Comparison of ENCODE assay signal across 37 cellular contexts in the genomic region with DNA sequence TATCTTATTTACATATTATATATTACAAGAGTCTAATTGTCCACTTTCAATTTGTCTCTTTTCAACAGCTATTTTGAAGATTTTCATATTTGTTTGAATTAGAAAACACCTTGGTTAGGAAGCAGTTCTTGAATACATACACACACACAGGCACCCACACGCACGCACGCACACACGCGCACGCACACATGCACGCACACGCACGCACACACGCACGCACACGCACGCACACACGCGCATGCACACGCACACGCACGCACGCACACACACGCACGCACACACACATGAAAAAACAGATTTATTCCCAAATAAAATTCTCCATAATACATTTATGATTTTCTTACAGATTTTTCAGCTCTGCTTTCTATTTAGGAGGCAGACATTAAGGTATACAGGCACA.
"Had no signal": no experiment of that assay in that cellular context is flagged by ENCODE, and none has a peak within 500 bp of the region (broad histone marks: within the 10 kb centered on the region; RNA-seq: fewer than 3 reads in every experiment).

No MANE protein-coding gene starts in this region.

- H3K27me3 Mint-ChIP-seq: activated CD4-positive, alpha-beta memory T cell treated with anti-CD3 and anti-CD28 coated beads, Interleukin-2, amount 10 ng/mL, durations not matched to agents 7 days and 5 days; activated T-helper 17 cell treated with anti-CD3 and anti-CD28 coated beads, Interleukin-2, amount 50 U/mL, for 72 hours had no signal

- H3K27ac ChIP-seq: adrenal gland, body of pancreas, brain microvascular endothelial cell, breast epithelium, WERI-Rb-1 had no signal

- DNase-seq: activated CD4-positive, alpha-beta memory T cell treated with anti-CD3 and anti-CD28 coated beads, Interleukin-2, amount 10 ng/mL, durations not matched to agents 7 days and 5 days; activated CD4-positive, alpha-beta T cell treated with anti-CD3 and anti-CD28 coated beads for 1 hour; activated CD4-positive, alpha-beta T cell treated with anti-CD3 and anti-CD28 coated beads for 36 hours; activated CD4-positive, alpha-beta T cell treated with anti-CD3 and anti-CD28 coated beads for 48 hours; activated CD4-positive, alpha-beta T cell treated with anti-CD3 and anti-CD28 coated beads, Interleukin-2, amount 10 ng/mL, durations not matched to agents 7 days and 5 days; activated CD4-positive, alpha-beta T cell treated with anti-CD3 and anti-CD28 coated beads, Interleukin-2, amount 50 U/mL, for 48 hours; activated CD4-positive, CD25-positive, alpha-beta regulatory T cell; activated CD8-positive, alpha-beta memory T cell treated with anti-CD3 and anti-CD28 coated beads, Interleukin-2, amount 50 U/mL, for 4 hours; activated CD8-positive, alpha-beta T cell treated with anti-CD3 and anti-CD28 coated beads, Interleukin-2, amount 10 ng/mL, durations not matched to agents 7 days and 5 days; activated effector memory CD4-positive, alpha-beta T cell treated with anti-CD3 and anti-CD28 coated beads, Interleukin-2, amount 50 U/mL, for 16 hours; activated gamma-delta T cell treated with Interleukin-2 at 50 U/mL for 16 hours; activated naive CD4-positive, alpha-beta T cell; activated naive CD4-positive, alpha-beta T cell treated with anti-CD3 and anti-CD28 coated beads for 36 hours; activated naive CD4-positive, alpha-beta T cell treated with anti-CD3 and anti-CD28 coated beads, Interleukin-2, amount 50 U/mL, for 16 hours; activated naive CD8-positive, alpha-beta T cell treated with anti-CD3 and anti-CD28 coated beads for 36 hours; activated T-cell treated with anti-CD3 and anti-CD28 coated beads for 4 hours; activated T-cell treated with anti-CD3 and anti-CD28 coated beads, Interleukin-2, amount 50 U/mL, for 1 hour; activated T-cell treated with anti-CD3 and anti-CD28 coated beads, Interleukin-2, amount 50 U/mL, for 4 hours; activated T-cell treated with anti-CD3 and anti-CD28 coated beads, Interleukin-2, amount 50 U/mL, for 72 hours; adrenal gland; amniotic stem cell; aorta; body of pancreas; brain microvascular endothelial cell; central memory CD4-positive, alpha-beta T cell; T-helper 1 cell; T-helper 2 cell; T-helper 9 cell; WERI-Rb-1 had no signal

- H3K4me3 Mint-ChIP-seq: activated CD4-positive, alpha-beta memory T cell treated with anti-CD3 and anti-CD28 coated beads, Interleukin-2, amount 10 ng/mL, durations not matched to agents 7 days and 5 days; activated CD4-positive, alpha-beta T cell treated with anti-CD3 and anti-CD28 coated beads for 36 hours; activated CD4-positive, alpha-beta T cell treated with anti-CD3 and anti-CD28 coated beads, Interleukin-2, amount 10 ng/mL, durations not matched to agents 7 days and 5 days; activated CD8-positive, alpha-beta T cell treated with anti-CD3 and anti-CD28 coated beads, Interleukin-2, amount 10 ng/mL, durations not matched to agents 7 days and 5 days; activated naive CD4-positive, alpha-beta T cell treated with anti-CD3 and anti-CD28 coated beads for 36 hours; activated naive CD8-positive, alpha-beta T cell treated with anti-CD3 and anti-CD28 coated beads for 36 hours; activated T-cell treated with anti-CD3 and anti-CD28 coated beads, Interleukin-2, amount 50 U/mL, for 4 hours; activated T-cell treated with anti-CD3 and anti-CD28 coated beads, Interleukin-2, amount 50 U/mL, for 72 hours; activated T-helper 1 cell treated with anti-CD3 and anti-CD28 coated beads, Interleukin-12 subunit alpha, Interleukin-12 subunit beta, Interleukin-2, Interleukin-4 antibody, amounts not matched to agents 30 ng/mL and 10 ng/mL and 1 ng/mL, durations not matched to agents 14 hours and 24 hours and 36 hours; activated T-helper 17 cell treated with anti-CD3 and anti-CD28 coated beads, Interleukin-2, amount 50 U/mL, for 72 hours; T-helper 1 cell treated with Interleukin-12 subunit alpha and Interleukin-12 subunit beta and Interleukin-4 antibody, amounts not matched to agents 30 μg/mL and 1 μg/mL, for 36 hours; T-helper 2 cell treated with Interferon-gamma antibody and Interleukin-4, amounts not matched to agents 5 μg/mL and 100 μg/mL, for 36 hours; WTC11 had no signal

- H3K36me3 ChIP-seq: adrenal gland, brain microvascular endothelial cell, breast epithelium, WERI-Rb-1 had no signal

- H3K4me1 Mint-ChIP-seq: activated CD4-positive, alpha-beta memory T cell treated with anti-CD3 and anti-CD28 coated beads, Interleukin-2, amount 10 ng/mL, durations not matched to agents 7 days and 5 days; activated CD4-positive, alpha-beta T cell treated with anti-CD3 and anti-CD28 coated beads for 36 hours; activated CD4-positive, alpha-beta T cell treated with anti-CD3 and anti-CD28 coated beads, Interleukin-2, amount 10 ng/mL, durations not matched to agents 7 days and 5 days; activated naive CD8-positive, alpha-beta T cell treated with anti-CD3 and anti-CD28 coated beads for 36 hours; activated T-helper 17 cell treated with anti-CD3 and anti-CD28 coated beads, Interleukin-2, amount 50 U/mL, for 72 hours had no signal

- H3K4me3 ChIP-seq: adrenal gland, body of pancreas, breast epithelium had no signal

- H3K36me3 Mint-ChIP-seq: activated naive CD4-positive, alpha-beta T cell treated with anti-CD3 and anti-CD28 coated beads, Interleukin-2, amount 50 U/mL, for 72 hours; activated naive CD8-positive, alpha-beta T cell treated with anti-CD3 and anti-CD28 coated beads for 36 hours; WTC11 had no signal

- H3K9me3 ChIP-seq: adrenal gland, body of pancreas, breast epithelium had no signal

- H3K4me1 ChIP-seq: adrenal gland, body of pancreas, breast epithelium had no signal

- H3K27me3 ChIP-seq: adrenal gland, body of pancreas, brain microvascular endothelial cell, breast epithelium had no signal

- H3K27ac Mint-ChIP-seq: activated CD4-positive, alpha-beta memory T cell treated with anti-CD3 and anti-CD28 coated beads, Interleukin-2, amount 10 ng/mL, durations not matched to agents 7 days and 5 days; activated CD4-positive, alpha-beta T cell treated with anti-CD3 and anti-CD28 coated beads for 36 hours; activated CD4-positive, alpha-beta T cell treated with anti-CD3 and anti-CD28 coated beads, Interleukin-2, amount 10 ng/mL, durations not matched to agents 7 days and 5 days; activated CD8-positive, alpha-beta T cell treated with anti-CD3 and anti-CD28 coated beads, Interleukin-2, amount 10 ng/mL, durations not matched to agents 7 days and 5 days; activated naive CD4-positive, alpha-beta T cell treated with anti-CD3 and anti-CD28 coated beads for 36 hours; activated naive CD4-positive, alpha-beta T cell treated with anti-CD3 and anti-CD28 coated beads, Interleukin-2, amount 50 U/mL, for 72 hours; activated naive CD8-positive, alpha-beta T cell treated with anti-CD3 and anti-CD28 coated beads for 36 hours; activated T-cell treated with anti-CD3 and anti-CD28 coated beads, Interleukin-2, amount 50 U/mL, for 72 hours; activated T-helper 1 cell treated with anti-CD3 and anti-CD28 coated beads, Interleukin-12 subunit alpha, Interleukin-12 subunit beta, Interleukin-2, Interleukin-4 antibody, amounts not matched to agents 30 ng/mL and 10 ng/mL and 1 ng/mL, durations not matched to agents 14 hours and 24 hours and 36 hours; activated T-helper 17 cell treated with anti-CD3 and anti-CD28 coated beads, Interleukin-2, amount 50 U/mL, for 72 hours; T-helper 1 cell treated with Interleukin-12 subunit alpha and Interleukin-12 subunit beta and Interleukin-4 antibody, amounts not matched to agents 30 μg/mL and 1 μg/mL, for 36 hours; T-helper 2 cell treated with Interferon-gamma antibody and Interleukin-4, amounts not matched to agents 5 μg/mL and 100 μg/mL, for 36 hours; WTC11 had no signal

- H3K9me3 Mint-ChIP-seq: activated CD4-positive, alpha-beta memory T cell treated with anti-CD3 and anti-CD28 coated beads, Interleukin-2, amount 10 ng/mL, durations not matched to agents 7 days and 5 days; activated CD4-positive, alpha-beta T cell treated with anti-CD3 and anti-CD28 coated beads, Interleukin-2, amount 10 ng/mL, durations not matched to agents 7 days and 5 days; activated naive CD4-positive, alpha-beta T cell treated with anti-CD3 and anti-CD28 coated beads for 36 hours; activated naive CD4-positive, alpha-beta T cell treated with anti-CD3 and anti-CD28 coated beads, Interleukin-2, amount 50 U/mL, for 72 hours; activated naive CD8-positive, alpha-beta T cell treated with anti-CD3 and anti-CD28 coated beads for 36 hours; activated T-cell treated with anti-CD3 and anti-CD28 coated beads, Interleukin-2, amount 50 U/mL, for 4 hours; activated T-cell treated with anti-CD3 and anti-CD28 coated beads, Interleukin-2, amount 50 U/mL, for 72 hours; activated T-helper 1 cell treated with anti-CD3 and anti-CD28 coated beads, Interleukin-12 subunit alpha, Interleukin-12 subunit beta, Interleukin-2, Interleukin-4 antibody, amounts not matched to agents 30 ng/mL and 10 ng/mL and 1 ng/mL, durations not matched to agents 14 hours and 24 hours and 36 hours; activated T-helper 17 cell treated with anti-CD3 and anti-CD28 coated beads, Interleukin-2, amount 50 U/mL, for 72 hours; T-helper 1 cell treated with Interleukin-12 subunit alpha and Interleukin-12 subunit beta and Interleukin-4 antibody, amounts not matched to agents 30 μg/mL and 1 μg/mL, for 36 hours; T-helper 2 cell treated with Interferon-gamma antibody and Interleukin-4, amounts not matched to agents 5 μg/mL and 100 μg/mL, for 36 hours; WTC11 had no signal

- ATAC-seq: activated CD4-positive, alpha-beta T cell treated with anti-CD3 and anti-CD28 coated beads for 36 hours; activated CD4-positive, CD25-positive, alpha-beta regulatory T cell treated with anti-CD3 and anti-CD28 coated beads, Interleukin-2, amount 50 U/mL, for 24 hours; activated CD8-positive, alpha-beta T cell treated with anti-CD3 and anti-CD28 coated beads, Interleukin-2, amount 10 ng/mL, durations not matched to agents 7 days and 5 days; activated naive CD4-positive, alpha-beta T cell treated with anti-CD3 and anti-CD28 coated beads, Interleukin-2, amount 50 U/mL, for 72 hours; activated T-cell treated with anti-CD3 and anti-CD28 coated beads, Interleukin-2, amount 50 U/mL, for 4 hours; activated T-cell treated with anti-CD3 and anti-CD28 coated beads, Interleukin-2, amount 50 U/mL, for 72 hours; activated T-helper 17 cell treated with anti-CD3 and anti-CD28 coated beads, Interleukin-2, amount 50 U/mL, for 72 hours; body of pancreas; WTC11 had no signal
